Comparison of ENCODE assay signal across 8 cellular contexts in the genomic region with DNA sequence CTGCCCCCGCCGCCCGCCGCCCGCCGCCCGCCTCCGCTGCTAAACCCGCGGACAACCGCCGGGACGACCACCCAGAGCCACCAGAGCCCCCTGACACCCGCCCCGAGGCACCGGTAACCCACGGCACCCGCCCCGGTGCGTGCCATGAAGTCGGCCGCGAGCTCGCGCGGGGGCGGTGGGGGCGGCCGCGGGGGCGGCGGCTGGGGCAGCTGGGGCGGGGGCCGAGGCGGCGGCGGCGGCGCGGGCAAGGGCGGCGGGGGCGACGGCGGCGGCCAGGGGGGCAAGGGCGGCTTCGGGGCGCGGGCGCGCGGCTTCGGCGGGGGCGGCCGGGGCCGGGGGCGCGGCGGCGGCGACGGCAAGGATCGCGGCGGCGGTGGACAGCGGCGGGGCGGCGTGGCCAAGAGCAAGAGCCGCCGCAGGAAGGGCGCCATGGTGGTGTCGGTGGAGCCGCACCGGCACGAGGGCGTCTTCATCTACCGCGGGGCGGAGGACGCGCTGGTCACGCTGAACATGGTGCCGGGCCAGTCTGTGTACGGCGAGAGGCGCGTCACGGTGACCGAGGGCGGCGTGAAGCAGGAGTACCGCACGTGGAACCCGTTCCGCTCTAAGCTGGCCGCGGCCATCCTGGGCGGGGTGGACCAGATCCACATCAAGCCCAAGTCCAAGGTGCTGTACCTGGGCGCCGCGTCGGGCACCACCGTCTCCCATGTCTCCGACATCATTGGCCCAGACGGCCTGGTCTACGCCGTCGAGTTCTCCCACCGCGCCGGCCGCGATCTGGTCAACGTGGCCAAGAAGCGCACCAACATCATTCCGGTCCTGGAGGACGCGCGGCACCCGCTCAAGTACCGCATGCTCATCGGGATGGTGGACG. TPM values are rescaled to one million over a fixed set of nuclear protein-coding genes. Genes with fewer than 3 reads are reported as not detected.
DNase-seq lines count a peak whose midpoint lies in the region; FAIRE-seq and TF ChIP-seq lines count a peak whose summit lies in the region.

No MANE protein-coding gene starts in this region.

- FAIRE-seq in D721Med (lab: Jason Lieb, UNC), result no peak

- intact Hi-C loops in posterior cingulate gyrus (cut with DNase I), result no loop called here

- H3K4me1 ChIP-seq in SJSA1 (replicated peaks), result peaks cover 23% of the 10 kb centered on the region
- H3K4me1 ChIP-seq in esophagus (ENCODE audit: control insufficient read depth in 2 of 2, insufficient read depth in 2 of 2, low read length in 1 of 2), result peaks cover 11 to 12% of the 10 kb centered on the region in 2 donors

- no peak overlapping the region for H3K27ac ChIP-seq in SJSA1
- no peak overlapping the region for H3K27ac ChIP-seq in esophagus (ENCODE audit: low read depth in 2 of 2, low read length in 1 of 2)

- WGBS in esophagus, 2 donors, result 16 to 19% methylated on average over 98 to 127 of the region's 127 CpGs

- TF ChIP-seq CTCF in D721Med (IDR thresholded peaks at IDR 0.05; ENCODE audit: insufficient read depth, missing control alignments), result no peak

- no peaks in the 10 kb centered on the region for H3K36me3 ChIP-seq in SJSA1
- no peaks in the 10 kb centered on the region for H3K36me3 ChIP-seq in esophagus (ENCODE audit: control insufficient read depth in 2 of 2, insufficient read depth in 2 of 2, low read length in 1 of 2)

- peak; percentile 41 for DNase-seq in D721Med (ENCODE audit: insufficient read length, low spot score)
- DNase-seq in SJSA1 (ENCODE audit: low read depth in 1 of 2, low spot score in 2 of 2), result peak in 1 of 2 experiments; percentile 46
- DNase-seq in posterior cingulate gyrus, result peak in 7 of 10 donors; percentile 15 to 90 (median 39)
- DNase-seq in NCI-H446 treated with DMSO at 0.1 percent for 48 hours (lab: John Stamatoyannopoulos, UW), result no peak
- no peak for DNase-seq in activated CD8-positive, alpha-beta memory T cell treated with anti-CD3 and anti-CD28 coated beads for 24 hours
- no peak for DNase-seq in KG1 (lab: John Stamatoyannopoulos, UW)
- DNase-seq in SKM-1 treated with dmso at 0.1 percent for 144 hours (lab: John Stamatoyannopoulos, UW; ENCODE audit: unreplicated experiment), result no peak

- H3K9me3 ChIP-seq in SJSA1 (replicated peaks) (no peaks in the 10 kb centered on the region; the same call in 1 of the 2 replicates), esophagus (ENCODE audit: control insufficient read depth in 2 of 2, insufficient read depth in 1 of 2, low read depth in 1 of 2, low read length in 1 of 2) (peaks cover 3 to 8% of the 10 kb centered on the region in 2 donors)

- H3K27me3 ChIP-seq in SJSA1 (replicated peaks), result peaks cover 12% of the 10 kb centered on the region
- H3K27me3 ChIP-seq in esophagus (ENCODE audit: control insufficient read depth in 1 of 2, insufficient read depth in 2 of 2, low read length in 2 of 2), result peaks cover 4 to 11% of the 10 kb centered on the region in 2 donors

- H3K4me3 ChIP-seq in SJSA1 (peak overlapping the region; percentile 37), esophagus (ENCODE audit: low read depth in 1 of 2, low read length in 2 of 2) (peak overlapping the region; percentile 36 to 59)

RNA-seq across cellular contexts. Expression of gene FBLL1, which starts 0.5 kb away (rescaled TPM):
- total RNA-seq in SJSA1 (2014; rRNA removed; shearing (Covaris generic)), result 4.6 and 4.8 TPM in 2 replicates
- polyA plus RNA-seq in esophagus, result under 1 TPM in 1 of 2 donors, not detected in 1; 0.09 TPM

RNA-seq across cellular contexts. Expression of gene RARS1, which starts 43.3 kb away (rescaled TPM):
- 316 and 376 TPM in 2 replicates for total RNA-seq in SJSA1 (2014; rRNA removed; shearing (Covaris generic))
- 10 to 100 TPM; 26.9 to 44.6 TPM for polyA plus RNA-seq in esophagus

RNA-seq across cellular contexts. Expression of gene PANK3, which starts 49.6 kb away (rescaled TPM):
- total RNA-seq in SJSA1 (2014; rRNA removed; shearing (Covaris generic)), result 77.0 and 105 TPM in 2 replicates
- 1 to 10 TPM; 3.7 to 7.5 TPM for polyA plus RNA-seq in esophagus

Comparison
In these comparisons a context has a peak if more than half of its experiments do, and no peak if none do; other contexts are left out.
1. DNase-seq: peak in D721Med (single experiment) and posterior cingulate gyrus (7 of 10); none in NCI-H446 treated with DMSO at 0.1 percent for 48 hours (single experiment), activated CD8-positive, alpha-beta memory T cell treated with anti-CD3 and anti-CD28 coated beads for 24 hours (single experiment), KG1 (single experiment) and SKM-1 treated with dmso at 0.1 percent for 144 hours (single experiment).